17 cellular contexts compared by ENCODE assay signal in genomic region chr1:229171934-229172333, GRCh38.
DNase-seq lines count a peak whose midpoint lies in the region; ATAC-seq and TF ChIP-seq lines count a peak whose summit lies in the region.
"Had no signal": no experiment of that assay in that cellular context is flagged by ENCODE, and none has a peak within 500 bp of the region (broad histone marks: within the 10 kb centered on the region; RNA-seq: fewer than 3 reads in every experiment).

No MANE protein-coding gene starts in this region.

- peaks cover 5 to 21% (median 11%) of the 10 kb centered on the region in 3 experiments; a peak in 6 of 7 replicates for H3K36me3 Mint-ChIP-seq in H9 (ENCODE audit: insufficient read depth in 1 of 3, low read depth in 3 of 3)
- H3K36me3 Mint-ChIP-seq in activated CD4-positive, alpha-beta T cell treated with anti-CD3 and anti-CD28 coated beads, Interleukin-2, amount 10 ng/mL, durations not matched to agents 7 days and 5 days (ENCODE audit: low read depth) = no peaks in the 10 kb centered on the region

- no peak overlapping the region for H4K8ac ChIP-seq in H9 (replicated peaks; ENCODE audit: insufficient read length, low read depth, low read length)

- no peak overlapping the region for H3K27ac Mint-ChIP-seq in H9
- no peak overlapping the region for H3K27ac Mint-ChIP-seq in activated CD4-positive, alpha-beta T cell treated with anti-CD3 and anti-CD28 coated beads, Interleukin-2, amount 10 ng/mL, durations not matched to agents 7 days and 5 days
- H3K27ac Mint-ChIP-seq: dendritic cell treated with granulocyte-macrophage colony-stimulating factor and Interleukin-4, amounts not matched to agents 40 ng/mL and 50 ng/mL, for 4 days had no signal

- H3K27me3 Mint-ChIP-seq in H9 (ENCODE audit: low read depth) = peaks cover 14% of the 10 kb centered on the region
- H3K27me3 Mint-ChIP-seq in activated CD4-positive, alpha-beta T cell treated with anti-CD3 and anti-CD28 coated beads, Interleukin-2, amount 10 ng/mL, durations not matched to agents 7 days and 5 days = peaks cover 2% of the 10 kb centered on the region

- no peak overlapping the region for H3K56ac ChIP-seq in H9 (ENCODE audit: insufficient read length, low read depth, low read length)

- H3K9me3 Mint-ChIP-seq in H9 = peaks cover 17 to 21% of the 10 kb centered on the region in 2 experiments
- no peaks in the 10 kb centered on the region for H3K9me3 Mint-ChIP-seq in activated CD4-positive, alpha-beta T cell treated with anti-CD3 and anti-CD28 coated beads, Interleukin-2, amount 10 ng/mL, durations not matched to agents 7 days and 5 days
- H3K9me3 Mint-ChIP-seq: dendritic cell treated with granulocyte-macrophage colony-stimulating factor and Interleukin-4, amounts not matched to agents 40 ng/mL and 50 ng/mL, for 4 days had no signal

- H3K23me2 ChIP-seq in H9 (ENCODE audit: insufficient read length, low read depth, low read length, poor library complexity, severe bottlenecking) = no peaks in the 10 kb centered on the region

- H2AFZ ChIP-seq in H9 (ENCODE audit: low read length) (no peak overlapping the region), osteoblast (ENCODE audit: low read length) (no peak overlapping the region)

- H3K79me2 ChIP-seq in H9 (ENCODE audit: insufficient read depth, low read length) (no peaks in the 10 kb centered on the region), osteoblast (ENCODE audit: insufficient read depth, low read length) (no peaks in the 10 kb centered on the region)

- no peak overlapping the region for H4K91ac ChIP-seq in H9 (ENCODE audit: insufficient read length, low read depth, low read length)

- no peak overlapping the region for H4K5ac ChIP-seq in H9 (ENCODE audit: insufficient read length, low read depth, low read length)

- TF ChIP-seq CTCF in H9 (conservative IDR thresholded peaks at IDR 0.05) (no peak), osteoblast (IDR thresholded peaks at IDR 0.05; ENCODE audit: extremely low read depth, low read depth, low read length) (no peak)

- DNase-seq in H9 = peak; percentile 54
- DNase-seq in NCI-H2081 treated with DMSO at 0.1 percent for 48 hours (lab: John Stamatoyannopoulos, UW) = peak; percentile 86
- peak; percentile 10 to 32 for DNase-seq in SHP77 (lab: John Stamatoyannopoulos, UW)
- peak; percentile 27 for DNase-seq in osteoblast (ENCODE audit: insufficient read length, low spot score, missing footprints)
- DNase-seq in OCI-M2 (lab: John Stamatoyannopoulos, UW; ENCODE audit: unreplicated experiment) = no peak
- no peak for DNase-seq in activated CD4-positive, alpha-beta T cell treated with anti-CD3 and anti-CD28 coated beads, Interleukin-2, amount 10 ng/mL, durations not matched to agents 7 days and 5 days
- DNase-seq in effector CD8-positive, alpha-beta T cell (lab: John Stamatoyannopoulos, UW) = no peak
- DNase-seq: activated CD4-positive, alpha-beta T cell treated with anti-CD3 and anti-CD28 coated beads for 48 hours; aorta; IMR-90; left ventricle myocardium superior; NCI-H226; right cardiac atrium; stimulated activated CD4-positive, alpha-beta T cell treated with anti-CD3 and anti-CD28 coated beads, Interleukin-4, amount 100 ng/mL, for 1 hour had no signal

- no peak overlapping the region for H3K4me3 Mint-ChIP-seq in H9
- H3K4me3 Mint-ChIP-seq in activated CD4-positive, alpha-beta T cell treated with anti-CD3 and anti-CD28 coated beads, Interleukin-2, amount 10 ng/mL, durations not matched to agents 7 days and 5 days = no peak overlapping the region
- H3K4me3 Mint-ChIP-seq: dendritic cell treated with granulocyte-macrophage colony-stimulating factor and Interleukin-4, amounts not matched to agents 40 ng/mL and 50 ng/mL, for 4 days had no signal

- CTCF ChIA-PET in activated CD4-positive, alpha-beta T cell treated with anti-CD3 and anti-CD28 coated beads, Interleukin-2, amount 10 ng/mL, durations not matched to agents 7 days and 5 days (lab: Charles Lee) = interaction anchor here (1.3 kb wide), 1 partner anchor 879 kb away, joined by 3 read pairs; no protein-coding TSS in a partner anchor

- H3K23ac ChIP-seq in H9 (ENCODE audit: insufficient read length, low read depth, low read length) = no peak overlapping the region

- no peak overlapping the region for H3K4me3 ChIP-seq in osteoblast (ENCODE audit: insufficient read depth, low read length)
- H3K4me3 ChIP-seq: esophagus muscularis mucosa had no signal

- WGBS in H9 (ENCODE audit: extremely low coverage, insufficient read length, low lambda C conversion rate) = no CpG with 5 or more reads among the region's 4 CpGs

- H3K9ac ChIP-seq in H9 (ENCODE audit: extremely low read depth, insufficient read length, low read length) = no peak overlapping the region

- no peaks in the 10 kb centered on the region for H4K20me1 ChIP-seq in H9 (ENCODE audit: control insufficient read depth, insufficient read depth, insufficient read length)
- no peaks in the 10 kb centered on the region for H4K20me1 ChIP-seq in osteoblast (ENCODE audit: insufficient read depth, low read length)

- ATAC-seq in HG03175 (IDR thresholded peaks at IDR 0.05; ENCODE audit: unreplicated experiment) = no peak
- ATAC-seq: left ventricle myocardium superior, right cardiac atrium had no signal

- H3T11ph ChIP-seq in H9 (ENCODE audit: low read length) = no peak overlapping the region

- H3K4me1 ChIP-seq in H9 (ENCODE audit: insufficient read depth, low read length) (peaks cover 3% of the 10 kb centered on the region; the same call in 1 of the 2 replicates), osteoblast (ENCODE audit: insufficient read depth, low read length) (no peaks in the 10 kb centered on the region)
- H3K4me1 ChIP-seq: esophagus muscularis mucosa had no signal

- H2BK15ac ChIP-seq in H9 (ENCODE audit: low read depth, low read length) = no peak overlapping the region

- no peak overlapping the region for H2BK5ac ChIP-seq in H9 (ENCODE audit: insufficient read length, low read length)

- no peak overlapping the region for H2BK20ac ChIP-seq in H9 (ENCODE audit: low read depth, low read length, poor library complexity, severe bottlenecking)

- H2BK12ac ChIP-seq in H9 (ENCODE audit: insufficient read length, low read depth, low read length) = no peak overlapping the region

- H2BK120ac ChIP-seq in H9 (ENCODE audit: low read depth, low read length, poor library complexity, severe bottlenecking) = no peak overlapping the region

- H3K79me1 ChIP-seq in H9 (ENCODE audit: insufficient read depth, low read depth, low read length, poor library complexity, severe bottlenecking) = no peaks in the 10 kb centered on the region

- POLR2A ChIA-PET in activated CD4-positive, alpha-beta T cell treated with anti-CD3 and anti-CD28 coated beads, Interleukin-2, amount 10 ng/mL, durations not matched to agents 7 days and 5 days (lab: Charles Lee) = no interaction called here

- H3K4me2 ChIP-seq in H9 (ENCODE audit: insufficient read depth, insufficient read length, low read length) (no peak overlapping the region), osteoblast (ENCODE audit: insufficient read depth, low read length) (no peak overlapping the region)

- H3K36me3 ChIP-seq in osteoblast (ENCODE audit: insufficient read depth, low read length) = no peaks in the 10 kb centered on the region
- H3K36me3 ChIP-seq: esophagus muscularis mucosa had no signal

- peaks cover 20 to 26% of the 10 kb centered on the region in 2 experiments for H3K4me1 Mint-ChIP-seq in H9
- no peaks in the 10 kb centered on the region for H3K4me1 Mint-ChIP-seq in activated CD4-positive, alpha-beta T cell treated with anti-CD3 and anti-CD28 coated beads, Interleukin-2, amount 10 ng/mL, durations not matched to agents 7 days and 5 days

- H3K27me3 ChIP-seq in H9 (ENCODE audit: insufficient read depth, low read length) (0 out of 2 replicates have a peak, but pooled peaks cover 2% of the 10 kb centered on the region), osteoblast (ENCODE audit: insufficient read depth, low read length) (no peaks in the 10 kb centered on the region)
- H3K27me3 ChIP-seq: esophagus muscularis mucosa had no signal

- no peak overlapping the region for H3K18ac ChIP-seq in H9 (ENCODE audit: insufficient read length, low read depth, low read length)

- H3K9me3 ChIP-seq in H9 (ENCODE audit: control insufficient read depth, low read depth, low read length) = no peaks in the 10 kb centered on the region
- no peaks in the 10 kb centered on the region for H3K9me3 ChIP-seq in osteoblast (ENCODE audit: low read depth, low read length)
- H3K9me3 ChIP-seq: esophagus muscularis mucosa had no signal

- no peak overlapping the region for H3K4ac ChIP-seq in H9 (ENCODE audit: low read depth, low read length)

- H2AK5ac ChIP-seq in H9 (ENCODE audit: insufficient read length, low read length) = no peak overlapping the region

- H3K27ac ChIP-seq in H9 (ENCODE audit: insufficient read length, low read depth, low read length) (no peak overlapping the region), osteoblast (ENCODE audit: low read depth, low read length) (no peak overlapping the region)
- H3K27ac ChIP-seq: esophagus muscularis mucosa had no signal

- H3K14ac ChIP-seq in H9 (ENCODE audit: insufficient read depth, low read length) = no peak overlapping the region

Comparison
In these comparisons a context has a peak if more than half of its experiments do, and no peak if none do; other contexts are left out.
1. DNase-seq: peak in H9 (single experiment), NCI-H2081 treated with DMSO at 0.1 percent for 48 hours (single experiment), SHP77 (2 of 2) and osteoblast (single experiment); none in OCI-M2 (single experiment), activated CD4-positive, alpha-beta T cell treated with anti-CD3 and anti-CD28 coated beads, Interleukin-2, amount 10 ng/mL, durations not matched to agents 7 days and 5 days (single experiment) and effector CD8-positive, alpha-beta T cell (single experiment).